Comparison of ENCODE assay signal across 8 cellular contexts in genomic region chr5:129664336-129664937, GRCh38.
DNase-seq lines count a peak whose midpoint lies in the region; TF ChIP-seq lines count a peak whose summit lies in the region.

No MANE protein-coding gene starts in this region.

- H3K9me3 ChIP-seq in sigmoid colon: peaks cover 0 to 3% (median 1%) of the 10 kb centered on the region in 4 donors

- H3K4me1 Mint-ChIP-seq in activated naive CD8-positive, alpha-beta T cell treated with anti-CD3 and anti-CD28 coated beads for 36 hours: no peaks in the 10 kb centered on the region

- no peak overlapping the region for H3K27ac Mint-ChIP-seq in activated naive CD8-positive, alpha-beta T cell treated with anti-CD3 and anti-CD28 coated beads for 36 hours

- H3K27me3 ChIP-seq in H7 (ENCODE audit: control insufficient read depth, insufficient read depth, low read length): no peaks in the 10 kb centered on the region
- H3K27me3 ChIP-seq in sigmoid colon: no peaks in the 10 kb centered on the region

- no peak overlapping the region for H3K4me3 Mint-ChIP-seq in activated naive CD8-positive, alpha-beta T cell treated with anti-CD3 and anti-CD28 coated beads for 36 hours

- DNase-seq in activated naive CD4-positive, alpha-beta T cell treated with Interleukin-2 at 50 U/mL for 16 hours: peak; percentile 23
- no peak for DNase-seq in activated naive CD4-positive, alpha-beta T cell (lab: John Stamatoyannopoulos, UW)
- peak; percentile 5 for DNase-seq in H7
- DNase-seq in MV-4-11 (lab: John Stamatoyannopoulos, UW): peak; percentile 6
- peak; percentile 18 for DNase-seq in activated naive CD8-positive, alpha-beta T cell treated with anti-CD3 and anti-CD28 coated beads for 36 hours
- peak; percentile 51 for DNase-seq in islet precursor cell
- DNase-seq in stimulated activated CD8-positive, alpha-beta memory T cell treated with anti-CD3 and anti-CD28 coated beads, Interleukin-15, amount 100 ng/mL, for 48 hours (ENCODE audit: low read depth in 2 of 2): peak; percentile 0 to 1
- DNase-seq in sigmoid colon: no peak

- WGBS in sigmoid colon, 2 donors: 42 to 71% methylated on average over 3 of the region's 3 CpGs

- TF ChIP-seq POLR2A in sigmoid colon (IDR thresholded peaks at IDR 0.05): no peak

- intact Hi-C loops in sigmoid colon (cut with DNase I): no loop called here

- peaks cover 6% of the 10 kb centered on the region for H3K9me3 Mint-ChIP-seq in activated naive CD8-positive, alpha-beta T cell treated with anti-CD3 and anti-CD28 coated beads for 36 hours

- TF ChIP-seq EP300 in sigmoid colon (IDR thresholded peaks at IDR 0.05): no peak

- H3K36me3 ChIP-seq in H7 (replicated peaks; ENCODE audit: control insufficient read depth, insufficient read depth, low read length) (peaks cover 1% of the 10 kb centered on the region; the same call in 1 of the 2 replicates), sigmoid colon (no peaks in the 10 kb centered on the region)

- H3K27ac ChIP-seq in sigmoid colon: no peak overlapping the region

- H3K4me3 ChIP-seq in H7 (ENCODE audit: insufficient read depth, low read depth, low read length) (no peak overlapping the region), sigmoid colon (no peak overlapping the region)

- no peaks in the 10 kb centered on the region for H3K4me1 ChIP-seq in sigmoid colon

- H3K27me3 Mint-ChIP-seq in activated naive CD8-positive, alpha-beta T cell treated with anti-CD3 and anti-CD28 coated beads for 36 hours: peaks cover 7% of the 10 kb centered on the region

- peak in 1 of 4 experiments; percentile 43 for TF ChIP-seq CTCF in sigmoid colon (IDR thresholded peaks at IDR 0.05)

- H3K36me3 Mint-ChIP-seq in activated naive CD8-positive, alpha-beta T cell treated with anti-CD3 and anti-CD28 coated beads for 36 hours: no peaks in the 10 kb centered on the region

Comparison
In these comparisons a context has a peak if more than half of its experiments do, and no peak if none do; other contexts are left out.
1. DNase-seq: peak in activated naive CD4-positive, alpha-beta T cell treated with Interleukin-2 at 50 U/mL for 16 hours (single experiment), H7 (single experiment), MV-4-11 (single experiment), activated naive CD8-positive, alpha-beta T cell treated with anti-CD3 and anti-CD28 coated beads for 36 hours (single experiment), islet precursor cell (single experiment) and stimulated activated CD8-positive, alpha-beta memory T cell treated with anti-CD3 and anti-CD28 coated beads, Interleukin-15, amount 100 ng/mL, for 48 hours (2 of 2); none in activated naive CD4-positive, alpha-beta T cell (0 of 4) and sigmoid colon (single experiment).